Comparison of ENCODE assay signal across 9 cellular contexts in the genomic region with DNA sequence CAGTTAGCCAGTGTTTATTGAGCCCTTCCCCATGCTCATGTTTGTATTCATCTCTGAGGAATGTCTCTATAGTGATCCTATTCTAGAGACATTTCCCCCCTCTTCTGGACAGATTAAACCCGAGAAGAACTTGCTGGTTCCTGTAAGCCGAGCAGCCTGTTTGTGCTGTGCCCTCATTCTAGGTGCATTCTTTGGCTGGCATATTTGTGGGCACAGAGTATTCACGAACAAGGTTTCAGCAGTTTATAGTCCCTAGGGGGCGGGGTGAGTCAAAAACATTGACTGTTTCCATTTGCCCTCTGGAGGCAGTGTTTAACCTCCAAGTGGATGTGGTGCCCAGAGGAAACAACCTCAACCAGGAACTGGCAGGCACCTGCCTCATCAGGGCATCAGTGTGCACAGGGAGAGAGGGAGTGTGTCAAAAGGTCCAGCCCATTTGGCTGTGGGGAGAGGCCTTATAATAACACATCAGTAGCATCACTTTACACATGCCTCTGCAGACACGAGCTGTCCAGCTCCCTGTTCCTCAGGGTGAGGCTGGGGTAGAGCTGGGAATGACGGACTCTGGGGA.
DNase-seq lines count a peak whose midpoint lies in the region; ATAC-seq, FAIRE-seq and TF ChIP-seq lines count a peak whose summit lies in the region.
"Had no signal": no experiment of that assay in that cellular context is flagged by ENCODE, and none has a peak within 500 bp of the region (broad histone marks: within the 10 kb centered on the region; RNA-seq: fewer than 3 reads in every experiment).

No MANE protein-coding gene starts in this region.

- no peaks in the 10 kb centered on the region for H3K9me3 Mint-ChIP-seq in activated T-helper 2 cell treated with anti-CD3 and anti-CD28 coated beads, Interferon-gamma antibody, Interleukin-2, Interleukin-4, amounts not matched to agents 10 μg/mL and 5 μg/mL and 100 μg/mL, durations not matched to agents 14 hours and 24 hours and 36 hours
- H3K9me3 Mint-ChIP-seq: naive B cell had no signal

- peak; percentile 79 for ATAC-seq in HG02973 (IDR thresholded peaks at IDR 0.05; ENCODE audit: unreplicated experiment)

- no peaks in the 10 kb centered on the region for H3K9me3 ChIP-seq in kidney (ENCODE audit: control insufficient read depth in 1 of 2, low read length in 2 of 2)
- no peaks in the 10 kb centered on the region for H3K9me3 ChIP-seq in vagina

- FAIRE-seq in kidney (lab: Jason Lieb, UNC), result no peak

- H3K36me3 Mint-ChIP-seq in activated T-helper 2 cell treated with anti-CD3 and anti-CD28 coated beads, Interferon-gamma antibody, Interleukin-2, Interleukin-4, amounts not matched to agents 10 μg/mL and 5 μg/mL and 100 μg/mL, durations not matched to agents 14 hours and 24 hours and 36 hours (ENCODE audit: low read depth), result no peaks in the 10 kb centered on the region

- DNase-seq in AG08395 (ENCODE audit: low spot score), result peak; percentile 60
- DNase-seq in GM12864 (ENCODE audit: low read depth), result no peak
- DNase-seq in NCI-H2196 (lab: John Stamatoyannopoulos, UW; ENCODE audit: unreplicated experiment), result peak; percentile 83
- peak; percentile 8 for DNase-seq in activated T-helper 2 cell treated with anti-CD3 and anti-CD28 coated beads, Interferon-gamma antibody, Interleukin-2, Interleukin-4, amounts not matched to agents 10 μg/mL and 5 μg/mL and 100 μg/mL, durations not matched to agents 14 hours and 24 hours and 36 hours (ENCODE audit: low spot score)
- DNase-seq in kidney, result no peak
- no peak for DNase-seq in vagina (ENCODE audit: extremely low spot score in 2 of 2)
- no peak for DNase-seq in central memory CD4-positive, alpha-beta T cell
- DNase-seq: naive B cell had no signal

- H3K4me3 Mint-ChIP-seq in activated T-helper 2 cell treated with anti-CD3 and anti-CD28 coated beads, Interferon-gamma antibody, Interleukin-2, Interleukin-4, amounts not matched to agents 10 μg/mL and 5 μg/mL and 100 μg/mL, durations not matched to agents 14 hours and 24 hours and 36 hours (ENCODE audit: low read depth), result no peak overlapping the region

- intact Hi-C loops in activated T-helper 2 cell treated with anti-CD3 and anti-CD28 coated beads, Interferon-gamma antibody, Interleukin-2, Interleukin-4, amounts not matched to agents 10 μg/mL and 5 μg/mL and 100 μg/mL, durations not matched to agents 14 hours and 24 hours and 36 hours (cut with micrococcal nuclease), result no loop called here
- intact Hi-C loops in kidney (cut with DNase I) (no loop called here), vagina (cut with DNase I) (no loop called here)

- H3K4me1 ChIP-seq in kidney (ENCODE audit: control insufficient read depth in 1 of 2, insufficient read depth in 1 of 2, low read depth in 1 of 2, low read length in 2 of 2) (peaks cover 3 to 6% of the 10 kb centered on the region in 2 donors), vagina (peaks cover 15% of the 10 kb centered on the region)

- no peaks in the 10 kb centered on the region for H3K27me3 Mint-ChIP-seq in activated T-helper 2 cell treated with anti-CD3 and anti-CD28 coated beads, Interferon-gamma antibody, Interleukin-2, Interleukin-4, amounts not matched to agents 10 μg/mL and 5 μg/mL and 100 μg/mL, durations not matched to agents 14 hours and 24 hours and 36 hours (ENCODE audit: low read depth)
- H3K27me3 Mint-ChIP-seq: naive B cell had no signal

- TF ChIP-seq POLR2A in vagina (IDR thresholded peaks at IDR 0.05), result no peak

- H3K4me3 ChIP-seq in GM12864 (ENCODE audit: low read depth, low read length) (no peak overlapping the region), kidney (ENCODE audit: low read length in 2 of 2) (no peak overlapping the region), vagina (no peak overlapping the region)

- H3K36me3 ChIP-seq in kidney (ENCODE audit: control insufficient read depth in 1 of 2, insufficient read depth in 2 of 2, low read length in 2 of 2) (no peaks in the 10 kb centered on the region), vagina (no peaks in the 10 kb centered on the region)

- no peaks in the 10 kb centered on the region for H3K27me3 ChIP-seq in vagina

- TF ChIP-seq CTCF in GM12864 (IDR thresholded peaks at IDR 0.05; ENCODE audit: low read depth, low read length, missing control alignments) (peak; percentile 67), kidney (IDR thresholded peaks at IDR 0.05; ENCODE audit: borderline replicate concordance, extremely low read depth, insufficient read depth) (peak; percentile 44), vagina (IDR thresholded peaks at IDR 0.05) (no peak)

- H3K9ac ChIP-seq in kidney (ENCODE audit: low read length in 2 of 2), result no peak overlapping the region

- H3K4me1 Mint-ChIP-seq in activated T-helper 2 cell treated with anti-CD3 and anti-CD28 coated beads, Interferon-gamma antibody, Interleukin-2, Interleukin-4, amounts not matched to agents 10 μg/mL and 5 μg/mL and 100 μg/mL, durations not matched to agents 14 hours and 24 hours and 36 hours (ENCODE audit: low read depth), result peaks cover 5% of the 10 kb centered on the region

- H3K27ac ChIP-seq in kidney (ENCODE audit: low read depth in 2 of 2, low read length in 2 of 2) (no peak overlapping the region), vagina (no peak overlapping the region)

- no peak overlapping the region for H3K27ac Mint-ChIP-seq in activated T-helper 2 cell treated with anti-CD3 and anti-CD28 coated beads, Interferon-gamma antibody, Interleukin-2, Interleukin-4, amounts not matched to agents 10 μg/mL and 5 μg/mL and 100 μg/mL, durations not matched to agents 14 hours and 24 hours and 36 hours

Comparison
In these comparisons a context has a peak if more than half of its experiments do, and no peak if none do; other contexts are left out.
1. DNase-seq: peak in AG08395 (single experiment), NCI-H2196 (single experiment) and activated T-helper 2 cell treated with anti-CD3 and anti-CD28 coated beads, Interferon-gamma antibody, Interleukin-2, Interleukin-4, amounts not matched to agents 10 μg/mL and 5 μg/mL and 100 μg/mL, durations not matched to agents 14 hours and 24 hours and 36 hours (single experiment); none in GM12864 (single experiment), kidney (single experiment), vagina (0 of 2) and central memory CD4-positive, alpha-beta T cell (single experiment).
2. CTCF ChIP-seq: peak in GM12864 (single experiment) and kidney (single experiment); none in vagina (0 of 3).